Comparison of ENCODE assay signal across 26 cellular contexts in genomic region chr19:33894787-33895186, GRCh38.
DNase-seq lines count a peak whose midpoint lies in the region; FAIRE-seq and TF ChIP-seq lines count a peak whose summit lies in the region.
"Had no signal": no experiment of that assay in that cellular context is flagged by ENCODE, and none has a peak within 500 bp of the region (broad histone marks: within the 10 kb centered on the region; RNA-seq: fewer than 3 reads in every experiment).

No MANE protein-coding gene starts in this region.

- H3K9me3 ChIP-seq in mesenchymal stem cell (ENCODE audit: control insufficient read depth, low read length) (peaks cover 19% of the 10 kb centered on the region), neural progenitor cell (ENCODE audit: low read depth) (peaks cover 11% of the 10 kb centered on the region), uterus (no peaks in the 10 kb centered on the region), small intestine (ENCODE audit: control insufficient read depth, low read depth) (no peaks in the 10 kb centered on the region)
- H3K9me3 ChIP-seq: BE2C had no signal

- no peak overlapping the region for H3K27ac ChIP-seq in mesenchymal stem cell (ENCODE audit: low read length, poor library complexity, severe bottlenecking)
- no peak overlapping the region for H3K27ac ChIP-seq in neural progenitor cell
- no peak overlapping the region for H3K27ac ChIP-seq in uterus
- H3K27ac ChIP-seq in small intestine (ENCODE audit: low read depth in 1 of 2, low read length in 1 of 2): no peak overlapping the region
- H3K27ac ChIP-seq: 22Rv1, BLaER1 had no signal

- no peak overlapping the region for H3K23ac ChIP-seq in mesenchymal stem cell (ENCODE audit: low read length in 2 of 2)

- H3K4me3 ChIP-seq in mesenchymal stem cell (ENCODE audit: insufficient read depth in 1 of 2, low read depth in 1 of 2, low read length in 2 of 2) (no peak overlapping the region), neural progenitor cell (no peak overlapping the region), uterus (no peak overlapping the region), small intestine (ENCODE audit: low read depth in 1 of 2, low read length in 2 of 2) (no peak overlapping the region)
- H3K4me3 ChIP-seq: BLaER1 had no signal

- H3K18ac ChIP-seq in mesenchymal stem cell (ENCODE audit: low read depth in 1 of 2, low read length in 2 of 2): no peak overlapping the region

- H2AK5ac ChIP-seq in mesenchymal stem cell (ENCODE audit: low read length, severe bottlenecking): no peak overlapping the region

- no peak overlapping the region for H2BK120ac ChIP-seq in mesenchymal stem cell (ENCODE audit: low read depth, low read length)

- no peak overlapping the region for H3K14ac ChIP-seq in mesenchymal stem cell (ENCODE audit: low read length in 2 of 2)

- CTCF ChIA-PET in activated naive CD4-positive, alpha-beta T cell treated with anti-CD3 and anti-CD28 coated beads for 36 hours (lab: Charles Lee): no interaction called here

- no peak overlapping the region for H4K8ac ChIP-seq in mesenchymal stem cell (ENCODE audit: low read length)

- H3K4me1 Mint-ChIP-seq in activated naive CD4-positive, alpha-beta T cell treated with anti-CD3 and anti-CD28 coated beads, Interleukin-2, amount 50 U/mL, for 24 hours: no peaks in the 10 kb centered on the region
- no peaks in the 10 kb centered on the region for H3K4me1 Mint-ChIP-seq in activated naive CD4-positive, alpha-beta T cell treated with anti-CD3 and anti-CD28 coated beads for 36 hours (ENCODE audit: low read depth)
- H3K4me1 Mint-ChIP-seq in neural progenitor cell: no peaks in the 10 kb centered on the region
- H3K4me1 Mint-ChIP-seq: CD14-positive monocyte; CD4-positive, alpha-beta memory T cell; CD4-positive, CD25-positive, alpha-beta regulatory T cell; CD8-positive, alpha-beta memory T cell had no signal

- H4K20me1 ChIP-seq in neural progenitor cell (ENCODE audit: low read depth): no peaks in the 10 kb centered on the region
- H4K20me1 ChIP-seq: BLaER1 had no signal

- peak overlapping the region; percentile 7 for H4K91ac ChIP-seq in mesenchymal stem cell (ENCODE audit: low read length)

- H2AFZ ChIP-seq in mesenchymal stem cell (ENCODE audit: low read depth, low read length) (no peak overlapping the region), neural progenitor cell (replicated peaks) (no peak overlapping the region)

- no peak overlapping the region for H3K4ac ChIP-seq in mesenchymal stem cell (ENCODE audit: low read depth in 1 of 2, low read length in 2 of 2)

- no peak overlapping the region for H2BK5ac ChIP-seq in mesenchymal stem cell (ENCODE audit: low read depth, low read length, poor library complexity, severe bottlenecking)

- peaks cover 4% of the 10 kb centered on the region for H3K27me3 Mint-ChIP-seq in activated naive CD4-positive, alpha-beta T cell treated with anti-CD3 and anti-CD28 coated beads, Interleukin-2, amount 50 U/mL, for 24 hours
- H3K27me3 Mint-ChIP-seq in activated naive CD4-positive, alpha-beta T cell treated with anti-CD3 and anti-CD28 coated beads for 36 hours (ENCODE audit: low read depth): peaks cover 5% of the 10 kb centered on the region
- peaks cover 7% of the 10 kb centered on the region for H3K27me3 Mint-ChIP-seq in neural progenitor cell (ENCODE audit: insufficient read depth, low read depth)

- H2BK12ac ChIP-seq in mesenchymal stem cell (ENCODE audit: low read length in 2 of 2): no peak overlapping the region

- FAIRE-seq in urothelium cell line (lab: Jason Lieb, UNC): no peak
- FAIRE-seq in small intestine (lab: Jason Lieb, UNC): no peak
- FAIRE-seq: GM12891, GM19239 had no signal

- WGBS in mesenchymal stem cell: 74% methylated on average over 11 of the region's 11 CpGs
- 68 to 81% (median 80%) methylated on average over 11 of the region's 11 CpGs for WGBS in small intestine, 3 donors

- H3K36me3 ChIP-seq in mesenchymal stem cell (ENCODE audit: control insufficient read depth in 1 of 2, insufficient read depth in 2 of 2, low read depth in 1 of 2, low read length in 2 of 2) (no peaks in the 10 kb centered on the region), neural progenitor cell (no peaks in the 10 kb centered on the region), uterus (no peaks in the 10 kb centered on the region), small intestine (ENCODE audit: control insufficient read depth in 2 of 2, insufficient read depth in 2 of 2, low read length in 2 of 2) (no peaks in the 10 kb centered on the region)
- H3K36me3 ChIP-seq: BE2C, BLaER1 had no signal

- H3F3A ChIP-seq in neural progenitor cell (ENCODE audit: low read depth): no peaks in the 10 kb centered on the region

- H2BK15ac ChIP-seq in mesenchymal stem cell (ENCODE audit: low read depth, poor library complexity, severe bottlenecking): no peak overlapping the region

- peaks cover 14% of the 10 kb centered on the region for H3K9me3 Mint-ChIP-seq in activated naive CD4-positive, alpha-beta T cell treated with anti-CD3 and anti-CD28 coated beads, Interleukin-2, amount 50 U/mL, for 24 hours
- H3K9me3 Mint-ChIP-seq in activated naive CD4-positive, alpha-beta T cell treated with anti-CD3 and anti-CD28 coated beads for 36 hours: peaks cover 16% of the 10 kb centered on the region
- H3K9me3 Mint-ChIP-seq in neural progenitor cell: peaks cover 22% of the 10 kb centered on the region

- peaks cover 0 to 4% of the 10 kb centered on the region in 2 experiments for H3K27me3 ChIP-seq in mesenchymal stem cell (ENCODE audit: control insufficient read depth in 1 of 2, insufficient read depth in 1 of 2, low read length in 2 of 2)
- H3K27me3 ChIP-seq in neural progenitor cell: no peaks in the 10 kb centered on the region
- no peaks in the 10 kb centered on the region for H3K27me3 ChIP-seq in uterus
- no peaks in the 10 kb centered on the region for H3K27me3 ChIP-seq in small intestine (ENCODE audit: control insufficient read depth in 2 of 2, insufficient read depth in 2 of 2, low read length in 2 of 2)
- H3K27me3 ChIP-seq: BE2C, BLaER1 had no signal

- H3K9ac ChIP-seq in mesenchymal stem cell (ENCODE audit: low read length) (no peak overlapping the region), neural progenitor cell (no peak overlapping the region)
- H3K9ac ChIP-seq: BLaER1 had no signal

- TF ChIP-seq CTCF in neural progenitor cell (IDR thresholded peaks at IDR 0.05) (no peak), uterus (IDR thresholded peaks at IDR 0.05) (no peak)

- H3K4me3 Mint-ChIP-seq in activated naive CD4-positive, alpha-beta T cell treated with anti-CD3 and anti-CD28 coated beads, Interleukin-2, amount 50 U/mL, for 24 hours: no peak overlapping the region
- no peak overlapping the region for H3K4me3 Mint-ChIP-seq in activated naive CD4-positive, alpha-beta T cell treated with anti-CD3 and anti-CD28 coated beads for 36 hours
- H3K4me3 Mint-ChIP-seq in neural progenitor cell: peak overlapping the region; percentile 46
- H3K4me3 Mint-ChIP-seq: CD14-positive monocyte; CD4-positive, alpha-beta memory T cell; CD4-positive, CD25-positive, alpha-beta regulatory T cell; CD8-positive, alpha-beta memory T cell had no signal

- no peak for TF ChIP-seq POLR2A in uterus (IDR thresholded peaks at IDR 0.05)

- H3K4me2 ChIP-seq in mesenchymal stem cell (ENCODE audit: low read length, poor library complexity, severe bottlenecking) (no peak overlapping the region), neural progenitor cell (no peak overlapping the region)
- H3K4me2 ChIP-seq: BLaER1 had no signal

- no peaks in the 10 kb centered on the region for H3K79me2 ChIP-seq in neural progenitor cell (ENCODE audit: low read depth)

- no peak for DNase-seq in activated naive CD4-positive, alpha-beta T cell treated with anti-CD3 and anti-CD28 coated beads for 36 hours
- no peak for DNase-seq in mesenchymal stem cell
- DNase-seq in neural progenitor cell (ENCODE audit: low spot score): no peak
- no peak for DNase-seq in uterus
- DNase-seq in urothelium cell line (ENCODE audit: low spot score): no peak
- DNase-seq in small intestine: no peak
- DNase-seq: ACHN; BE2C; C1 segment of cervical spinal cord; CD4-positive, alpha-beta memory T cell; CD4-positive, CD25-positive, alpha-beta regulatory T cell; CD8-positive, alpha-beta memory T cell; COR-L47; DMS 273 treated with DMSO at 0.1 percent for 48 hours; DMS153; DMS53; DMS79; DND-41; EL; GF-D8 had no signal

- no peaks in the 10 kb centered on the region for H3K79me1 ChIP-seq in mesenchymal stem cell (replicated peaks; ENCODE audit: low read length, poor library complexity, severe bottlenecking)

- intact Hi-C loops in activated naive CD4-positive, alpha-beta T cell treated with anti-CD3 and anti-CD28 coated beads for 36 hours (cut with micrococcal nuclease): no loop called here
- intact Hi-C loops in uterus (cut with DNase I; ENCODE audit: low total_unique reads): no loop called here

- H3K36me3 Mint-ChIP-seq in activated naive CD4-positive, alpha-beta T cell treated with anti-CD3 and anti-CD28 coated beads, Interleukin-2, amount 50 U/mL, for 24 hours: no peaks in the 10 kb centered on the region
- no peaks in the 10 kb centered on the region for H3K36me3 Mint-ChIP-seq in activated naive CD4-positive, alpha-beta T cell treated with anti-CD3 and anti-CD28 coated beads for 36 hours (ENCODE audit: low read depth)
- H3K36me3 Mint-ChIP-seq in neural progenitor cell: no peaks in the 10 kb centered on the region
- H3K36me3 Mint-ChIP-seq: CD14-positive monocyte; CD4-positive, CD25-positive, alpha-beta regulatory T cell had no signal

- H3K4me1 ChIP-seq in mesenchymal stem cell (ENCODE audit: control insufficient read depth, insufficient read depth, low read depth, low read length) (no peaks in the 10 kb centered on the region), neural progenitor cell (no peaks in the 10 kb centered on the region), uterus (no peaks in the 10 kb centered on the region), small intestine (ENCODE audit: control insufficient read depth in 2 of 2, insufficient read depth in 1 of 2, low read depth in 1 of 2, low read length in 1 of 2) (no peaks in the 10 kb centered on the region)
- H3K4me1 ChIP-seq: BE2C, BLaER1 had no signal

- H3K27ac Mint-ChIP-seq in activated naive CD4-positive, alpha-beta T cell treated with anti-CD3 and anti-CD28 coated beads, Interleukin-2, amount 50 U/mL, for 24 hours: peak overlapping the region; percentile 38
- no peak overlapping the region for H3K27ac Mint-ChIP-seq in activated naive CD4-positive, alpha-beta T cell treated with anti-CD3 and anti-CD28 coated beads for 36 hours
- H3K27ac Mint-ChIP-seq in neural progenitor cell: no peak overlapping the region
- H3K27ac Mint-ChIP-seq: CD4-positive, alpha-beta memory T cell; CD4-positive, CD25-positive, alpha-beta regulatory T cell; CD8-positive, alpha-beta memory T cell had no signal
